Comparison of ENCODE assay signal across 25 cellular contexts in genomic region chr5:27868292-27868691, GRCh38.
"Had no signal": no experiment of that assay in that cellular context is flagged by ENCODE, and none has a peak within 500 bp of the region (broad histone marks: within the 10 kb centered on the region; RNA-seq: fewer than 3 reads in every experiment).

No MANE protein-coding gene starts in this region.

- H3K27ac ChIP-seq: HL-60, SJCRH30 had no signal

- H3K4me1 ChIP-seq: SJCRH30 had no signal

- H3K4me3 ChIP-seq: MG63, SJCRH30 had no signal

- H3K9me3 ChIP-seq: MG63, SJCRH30 had no signal

- DNase-seq: Karpas-422; KG1; MG63; NCI-H1092; NCI-H1105 treated with DMSO at 0.1 percent for 48 hours; NCI-H1417 treated with DMSO at 0.1 percent for 48 hours; NCI-H146; NCI-H1694 treated with DMSO at 0.1 percent for 48 hours; NCI-H1930; NCI-H2081 treated with DMSO at 0.1 percent for 48 hours; NCI-H2171; NCI-H226; NCI-H446; NCI-H510A; NCI-H524 treated with DMSO at 0.1 percent for 48 hours; NCI-H69; NCI-H774; NK-92 treated with Interleukin-12 subunit alpha and Interleukin-12 subunit beta, amount 100 ng/mL, for 24 hours; PC-3; SHP77 treated with DMSO at 0.1 percent for 48 hours; SJCRH30 had no signal

- H3K36me3 ChIP-seq: MG63, SJCRH30 had no signal

- H3K27me3 ChIP-seq: MG63, SJCRH30 had no signal

- ATAC-seq: Panc1, PC-3, Right ventricle myocardium inferior, SK-N-SH treated with all-trans-retinoic acid at 6 μM for 48 hours had no signal
